Comparison of ENCODE assay signal across 8 cellular contexts in genomic region chr19:15107056-15108010, GRCh38. TPM values are rescaled to one million over a fixed set of nuclear protein-coding genes. Genes with fewer than 3 reads are reported as not detected.
DNase-seq lines count a peak whose midpoint lies in the region; ATAC-seq, FAIRE-seq and TF ChIP-seq lines count a peak whose summit lies in the region.

Gene SYDE1 (plus strand): TSS chr19:15107401. CDS start chr19:15107434, 33 bp downstream.

- peak within 1 kb of the TSS; percentile 95 for H2AFZ ChIP-seq in astrocyte (ENCODE audit: low read depth, low read length)

- ATAC-seq in gastrocnemius medialis: peak; percentile 31 to 53

- peak within 1 kb of the TSS; percentile 82 for H3K9ac ChIP-seq in astrocyte (ENCODE audit: low read length)

- peak within 1 kb of the TSS; percentile 93 for H3K27ac Mint-ChIP-seq in astrocyte (ENCODE audit: unreplicated experiment)

- peaks cover 15% of the 10 kb centered on the region for H3K4me1 ChIP-seq in astrocyte (ENCODE audit: insufficient read depth, low read length)
- peaks cover 0 to 2% of the 10 kb centered on the region in 2 donors for H3K4me1 ChIP-seq in gastrocnemius medialis

- peaks cover 7% of the 10 kb centered on the region for H3K4me1 Mint-ChIP-seq in astrocyte (ENCODE audit: low read depth, unreplicated experiment)

- H3K36me3 ChIP-seq in astrocyte (ENCODE audit: insufficient read depth, low read length): peaks cover 9% of the 10 kb centered on the region
- no peaks in the 10 kb centered on the region for H3K36me3 ChIP-seq in gastrocnemius medialis

- H3K4me3 ChIP-seq in astrocyte (ENCODE audit: insufficient read depth, low read depth, low read length) (peak within 1 kb of the TSS; percentile 67), iPS-11a (ENCODE audit: low read depth, low read length) (peak within 1 kb of the TSS; percentile 60), gastrocnemius medialis (peak within 1 kb of the TSS; percentile 65 to 79 (median 78))

- TF ChIP-seq CTCF in astrocyte (IDR thresholded peaks at IDR 0.05; ENCODE audit: insufficient read depth, low read depth, low read length): no peak
- TF ChIP-seq CTCF in gastrocnemius medialis (IDR thresholded peaks at IDR 0.05 in 4 of 5, conservative IDR thresholded peaks at IDR 0.05 in 1 of 5): no peak

- peaks cover 38% of the 10 kb centered on the region for H3K79me2 ChIP-seq in astrocyte (ENCODE audit: insufficient read depth, low read length)

- peaks cover 31% of the 10 kb centered on the region for H4K20me1 ChIP-seq in astrocyte (ENCODE audit: insufficient read depth, low read length)

- H3K27me3 Mint-ChIP-seq in astrocyte (ENCODE audit: low read depth, unreplicated experiment): no peaks in the 10 kb centered on the region

- peak within 1 kb of the TSS; percentile 99 for H3K4me2 ChIP-seq in astrocyte (ENCODE audit: low read length)

- H3K9me3 ChIP-seq in astrocyte (ENCODE audit: insufficient read depth, low read depth, low read length) (peaks cover 8% of the 10 kb centered on the region), gastrocnemius medialis (peaks cover 0 to 4% (median 4%) of the 10 kb centered on the region in 3 donors)

- H3K4me3 Mint-ChIP-seq in astrocyte (ENCODE audit: unreplicated experiment): peak within 1 kb of the TSS; percentile 94

- peak; percentile 19 for DNase-seq in activated T-cell treated with anti-CD3 and anti-CD28 coated beads for 24 hours (ENCODE audit: low read depth)
- DNase-seq in activated T-cell treated with anti-CD3 and anti-CD28 coated beads, Interleukin-2, amount 50 U/mL, for 1 hour: no peak
- DNase-seq in astrocyte (ENCODE audit: low read depth): peak; percentile 35
- no peak for DNase-seq in gastrocnemius medialis
- no peak for DNase-seq in NCI-H1436 treated with DMSO at 0.1 percent for 48 hours (lab: John Stamatoyannopoulos, UW)
- no peak for DNase-seq in cerebellum (ENCODE audit: low spot score)
- DNase-seq in NCI-H2171 (lab: John Stamatoyannopoulos, UW): no peak

- H3K27me3 ChIP-seq in astrocyte (ENCODE audit: insufficient read depth, low read length) (no peaks in the 10 kb centered on the region), gastrocnemius medialis (peaks cover 10 to 29% (median 12%) of the 10 kb centered on the region in 3 donors)

- TF ChIP-seq POLR2A in gastrocnemius medialis (IDR thresholded peaks at IDR 0.05): no peak

- peak within 1 kb of the TSS; percentile 77 for H3K27ac ChIP-seq in astrocyte (ENCODE audit: low read depth, low read length)
- peak within 1 kb of the TSS; percentile 79 to 87 (median 80) for H3K27ac ChIP-seq in gastrocnemius medialis

- H3K9me3 Mint-ChIP-seq in astrocyte (ENCODE audit: unreplicated experiment): peaks cover 2% of the 10 kb centered on the region

- in situ Hi-C loops in gastrocnemius medialis (cut with MboI; ENCODE audit: low sequenced_read_pairs in 4 of 4): no loop called here

- H3K36me3 Mint-ChIP-seq in astrocyte (ENCODE audit: low read depth, unreplicated experiment): peaks cover 7% of the 10 kb centered on the region

- FAIRE-seq in astrocyte (lab: Jason Lieb, UNC): no peak

- intact Hi-C loops in gastrocnemius medialis (cut with DNase I; ENCODE audit: low total_unique reads): no loop called here

RNA-seq across cellular contexts. Expression of gene SYDE1, which starts in this region (rescaled TPM):
- total RNA-seq in astrocyte: 40.6 and 46.6 TPM in 2 replicates
- 1 to 10 TPM; 3.2 to 6.3 (median 5.2) TPM for total RNA-seq in gastrocnemius medialis
- total RNA-seq in cerebellum: 3.2 TPM

Comparison
In these comparisons a context has a peak if more than half of its experiments do, and no peak if none do; other contexts are left out.
1. DNase-seq: peak in activated T-cell treated with anti-CD3 and anti-CD28 coated beads for 24 hours (single experiment) and astrocyte (single experiment); none in activated T-cell treated with anti-CD3 and anti-CD28 coated beads, Interleukin-2, amount 50 U/mL, for 1 hour (single experiment), gastrocnemius medialis (0 of 2), NCI-H1436 treated with DMSO at 0.1 percent for 48 hours (single experiment), cerebellum (single experiment) and NCI-H2171 (single experiment).
2. Peak in every context shown above with its lines, with median percentiles within 50 percentile points of each other: H3K4me3 ChIP-seq.